Comparison of ENCODE assay signal across 17 cellular contexts in the genomic region with DNA sequence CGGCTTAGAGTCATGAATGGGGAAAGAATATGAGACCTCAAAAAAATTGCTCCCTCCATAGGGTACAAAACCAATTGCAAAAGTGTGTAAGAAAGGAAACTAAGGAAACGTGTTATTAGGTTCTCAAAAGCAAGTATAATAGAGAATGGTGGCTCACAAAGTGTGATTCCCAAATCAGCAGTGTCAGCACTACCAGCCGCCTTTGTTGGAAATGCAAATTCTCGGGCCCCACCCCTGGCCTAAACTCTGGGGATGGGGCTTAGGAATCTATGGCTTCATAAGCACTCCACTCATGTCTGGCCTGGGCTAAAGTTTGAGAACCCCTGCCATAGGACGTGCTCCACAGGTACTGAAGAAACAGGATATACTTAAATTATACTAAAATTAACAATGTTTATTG. TPM values are rescaled to one million over a fixed set of nuclear protein-coding genes. Genes with fewer than 3 reads are reported as not detected.
DNase-seq lines count a peak whose midpoint lies in the region; ATAC-seq lines count a peak whose summit lies in the region.
"Had no signal": no experiment of that assay in that cellular context is flagged by ENCODE, and none has a peak within 500 bp of the region (broad histone marks: within the 10 kb centered on the region; RNA-seq: fewer than 3 reads in every experiment).

No MANE protein-coding gene starts in this region.

- H3K27me3 ChIP-seq in BLaER1 treated with 17β-estradiol and CSF1 and Interleukin-3, amounts not matched to agents 10 nM and 100 nM: no peaks in the 10 kb centered on the region
- H3K27me3 ChIP-seq in CD8-positive, alpha-beta memory T cell (ENCODE audit: insufficient read depth, low read length, poor library complexity, severe bottlenecking): no peaks in the 10 kb centered on the region
- H3K27me3 ChIP-seq: body of pancreas, thyroid gland had no signal

- peaks cover 0 to 26% (median 2%) of the 10 kb centered on the region in 3 donors for H3K36me3 Mint-ChIP-seq in CD8-positive, alpha-beta memory T cell
- peaks cover 3% of the 10 kb centered on the region for H3K36me3 Mint-ChIP-seq in activated CD4-positive, alpha-beta memory T cell treated with anti-CD3 and anti-CD28 coated beads for 36 hours
- peaks cover 5 to 12% of the 10 kb centered on the region in 2 donors for H3K36me3 Mint-ChIP-seq in naive B cell

- peaks cover 54 to 81% (median 65%) of the 10 kb centered on the region in 10 experiments for H3K4me1 ChIP-seq in BLaER1 treated with 17β-estradiol and CSF1 and Interleukin-3, amounts not matched to agents 10 nM and 100 nM
- peaks cover 45% of the 10 kb centered on the region for H3K4me1 ChIP-seq in CD8-positive, alpha-beta memory T cell (ENCODE audit: insufficient read depth, low read length)

- peak overlapping the region in 6 of 7 donors; percentile 52 to 93 (median 80) for H3K4me3 Mint-ChIP-seq in CD8-positive, alpha-beta memory T cell
- H3K4me3 Mint-ChIP-seq in activated CD4-positive, alpha-beta memory T cell treated with anti-CD3 and anti-CD28 coated beads for 36 hours: no peak overlapping the region
- peak overlapping the region in 4 of 8 donors; percentile 18 to 87 (median 59) for H3K4me3 Mint-ChIP-seq in naive B cell

- H3K4me1 Mint-ChIP-seq in CD8-positive, alpha-beta memory T cell: peaks cover 37 to 43% (median 40%) of the 10 kb centered on the region in 3 donors
- peaks cover 36% of the 10 kb centered on the region for H3K4me1 Mint-ChIP-seq in activated CD4-positive, alpha-beta memory T cell treated with anti-CD3 and anti-CD28 coated beads for 36 hours (ENCODE audit: low read depth)
- H3K4me1 Mint-ChIP-seq in naive B cell: peaks cover 44 to 71% (median 65%) of the 10 kb centered on the region in 3 donors

- H3K27ac ChIP-seq in BLaER1 treated with 17β-estradiol and CSF1 and Interleukin-3, amounts not matched to agents 10 nM and 100 nM: peak overlapping the region in 1 of 11 experiments; percentile 24; a peak in 2 of 22 replicates
- no peak overlapping the region for H3K27ac ChIP-seq in CD8-positive, alpha-beta memory T cell (ENCODE audit: low read depth, low read length)
- H3K27ac ChIP-seq: body of pancreas, coronary artery, epithelial cell of prostate, thyroid gland had no signal

- no peak for DNase-seq in CD8-positive, alpha-beta memory T cell
- DNase-seq in activated CD4-positive, alpha-beta memory T cell treated with anti-CD3 and anti-CD28 coated beads for 36 hours: no peak
- DNase-seq in naive B cell: no peak
- DNase-seq in SKM-1 treated with dmso at 0.1 percent for 144 hours (lab: John Stamatoyannopoulos, UW; ENCODE audit: unreplicated experiment): no peak
- DNase-seq in iPS-NIHi11 (ENCODE audit: low spot score): no peak
- DNase-seq: body of pancreas, foreskin melanocyte, H7, Kasumi-1, NCI-H1417, NCI-H69, PC-3, thyroid gland had no signal

- H3K4me3 ChIP-seq in BLaER1 treated with 17β-estradiol and CSF1 and Interleukin-3, amounts not matched to agents 10 nM and 100 nM: no peak overlapping the region
- peak overlapping the region; percentile 9 for H3K4me3 ChIP-seq in CD8-positive, alpha-beta memory T cell (ENCODE audit: low read length)
- H3K4me3 ChIP-seq: body of pancreas, coronary artery, thyroid gland had no signal

- H3K36me3 ChIP-seq in BLaER1 treated with 17β-estradiol and CSF1 and Interleukin-3, amounts not matched to agents 10 nM and 100 nM: peaks cover 0 to 14% (median 0%) of the 10 kb centered on the region in 11 experiments; a peak in 8 of 22 replicates
- no peaks in the 10 kb centered on the region for H3K36me3 ChIP-seq in CD8-positive, alpha-beta memory T cell (ENCODE audit: insufficient read depth, low read length)
- H3K36me3 ChIP-seq: thyroid gland had no signal

- peaks cover 9 to 28% (median 23%) of the 10 kb centered on the region in 11 experiments; a peak in 17 of 22 replicates for H4K20me1 ChIP-seq in BLaER1 treated with 17β-estradiol and CSF1 and Interleukin-3, amounts not matched to agents 10 nM and 100 nM

- H3K9me3 Mint-ChIP-seq in CD8-positive, alpha-beta memory T cell: no peaks in the 10 kb centered on the region
- H3K9me3 Mint-ChIP-seq in activated CD4-positive, alpha-beta memory T cell treated with anti-CD3 and anti-CD28 coated beads for 36 hours: no peaks in the 10 kb centered on the region
- no peaks in the 10 kb centered on the region for H3K9me3 Mint-ChIP-seq in naive B cell

- ATAC-seq in naive B cell (ENCODE audit: low read depth in 2 of 2): no peak
- no peak for ATAC-seq in GM21528 (IDR thresholded peaks at IDR 0.05; ENCODE audit: low FRiP score, unreplicated experiment)
- ATAC-seq: body of pancreas, PC-3 had no signal

- no peak overlapping the region for H3K9ac ChIP-seq in BLaER1 treated with 17β-estradiol and CSF1 and Interleukin-3, amounts not matched to agents 10 nM and 100 nM

- peak overlapping the region; percentile 86 to 99 (median 97); a peak in 18 of 22 replicates for H3K4me2 ChIP-seq in BLaER1 treated with 17β-estradiol and CSF1 and Interleukin-3, amounts not matched to agents 10 nM and 100 nM

- POLR2A ChIA-PET in CD8-positive, alpha-beta memory T cell (lab: Charles Lee): interaction anchor here (0.6 to 4.6 kb wide), 3 partner anchors 9 to 27 kb away, joined by 3 to 74 read pairs (median 14); no protein-coding TSS in a partner anchor
- POLR2A ChIA-PET in activated CD4-positive, alpha-beta memory T cell treated with anti-CD3 and anti-CD28 coated beads for 36 hours (lab: Charles Lee): no interaction called here

- intact Hi-C loops in activated CD4-positive, alpha-beta memory T cell treated with anti-CD3 and anti-CD28 coated beads for 36 hours (cut with micrococcal nuclease): loop anchor here (2.0 kb wide), 1 partner anchor 17 kb away; no protein-coding TSS in a partner anchor

- H3K27me3 Mint-ChIP-seq in CD8-positive, alpha-beta memory T cell: peaks cover 0 to 3% of the 10 kb centered on the region in 2 donors
- no peaks in the 10 kb centered on the region for H3K27me3 Mint-ChIP-seq in activated CD4-positive, alpha-beta memory T cell treated with anti-CD3 and anti-CD28 coated beads for 36 hours
- no peaks in the 10 kb centered on the region for H3K27me3 Mint-ChIP-seq in naive B cell

- peak overlapping the region; percentile 91 to 99 (median 96) for H3K27ac Mint-ChIP-seq in CD8-positive, alpha-beta memory T cell
- H3K27ac Mint-ChIP-seq in activated CD4-positive, alpha-beta memory T cell treated with anti-CD3 and anti-CD28 coated beads for 36 hours: peak overlapping the region; percentile 72
- peak overlapping the region in 4 of 6 donors; percentile 52 to 99 (median 97) for H3K27ac Mint-ChIP-seq in naive B cell

- CTCF ChIA-PET in CD8-positive, alpha-beta memory T cell (lab: Charles Lee): interaction anchor here (1.1 to 6.2 kb wide), 6 partner anchors 11 to 174 kb away, joined by 3 to 69 read pairs (median 20); partner anchors contain the start of gene GM2A
- CTCF ChIA-PET in activated CD4-positive, alpha-beta memory T cell treated with anti-CD3 and anti-CD28 coated beads for 36 hours (lab: Charles Lee): interaction anchor here (0.6 to 1.5 kb wide), 4 partner anchors 19 to 91 kb away, joined by 3 to 5 read pairs (median 4); no protein-coding TSS in a partner anchor

- no peaks in the 10 kb centered on the region for H3K9me3 ChIP-seq in BLaER1 treated with 17β-estradiol and CSF1 and Interleukin-3, amounts not matched to agents 10 nM and 100 nM (replicated peaks in 1 of 11)
- no peaks in the 10 kb centered on the region for H3K9me3 ChIP-seq in CD8-positive, alpha-beta memory T cell (ENCODE audit: low read length)
- H3K9me3 ChIP-seq: body of pancreas, thyroid gland had no signal

RNA-seq across cellular contexts. Expression of gene CCDC69, which starts 1.6 kb away (rescaled TPM):
- total RNA-seq in CD8-positive, alpha-beta memory T cell: 10 to 100 TPM; 47.9 to 50.5 TPM
- 134 TPM for polyA plus RNA-seq in CD8-positive, alpha-beta memory T cell
- total RNA-seq in activated CD4-positive, alpha-beta memory T cell treated with anti-CD3 and anti-CD28 coated beads for 36 hours: 10 to 100 TPM; 24.6 to 27.6 TPM
- 100 to 1,000 TPM in 3 of 6 donors, 10 to 100 TPM in 3; 76.4 to 143 (median 98.1) TPM for polyA plus RNA-seq in naive B cell (ENCODE audit: low read depth in 6 of 6)

RNA-seq across cellular contexts. Expression of gene GM2A, which starts 27.5 kb away (rescaled TPM):
- 10 to 100 TPM; 12.7 to 14.9 TPM for total RNA-seq in CD8-positive, alpha-beta memory T cell
- polyA plus RNA-seq in CD8-positive, alpha-beta memory T cell: 4.7 TPM
- 10 to 100 TPM; 28.7 to 29.1 TPM for total RNA-seq in activated CD4-positive, alpha-beta memory T cell treated with anti-CD3 and anti-CD28 coated beads for 36 hours
- polyA plus RNA-seq in naive B cell (ENCODE audit: low read depth in 6 of 6): 10 to 100 TPM; 37.6 to 74.5 (median 53.4) TPM
